8 cellular contexts compared by ENCODE assay signal in the genomic region with DNA sequence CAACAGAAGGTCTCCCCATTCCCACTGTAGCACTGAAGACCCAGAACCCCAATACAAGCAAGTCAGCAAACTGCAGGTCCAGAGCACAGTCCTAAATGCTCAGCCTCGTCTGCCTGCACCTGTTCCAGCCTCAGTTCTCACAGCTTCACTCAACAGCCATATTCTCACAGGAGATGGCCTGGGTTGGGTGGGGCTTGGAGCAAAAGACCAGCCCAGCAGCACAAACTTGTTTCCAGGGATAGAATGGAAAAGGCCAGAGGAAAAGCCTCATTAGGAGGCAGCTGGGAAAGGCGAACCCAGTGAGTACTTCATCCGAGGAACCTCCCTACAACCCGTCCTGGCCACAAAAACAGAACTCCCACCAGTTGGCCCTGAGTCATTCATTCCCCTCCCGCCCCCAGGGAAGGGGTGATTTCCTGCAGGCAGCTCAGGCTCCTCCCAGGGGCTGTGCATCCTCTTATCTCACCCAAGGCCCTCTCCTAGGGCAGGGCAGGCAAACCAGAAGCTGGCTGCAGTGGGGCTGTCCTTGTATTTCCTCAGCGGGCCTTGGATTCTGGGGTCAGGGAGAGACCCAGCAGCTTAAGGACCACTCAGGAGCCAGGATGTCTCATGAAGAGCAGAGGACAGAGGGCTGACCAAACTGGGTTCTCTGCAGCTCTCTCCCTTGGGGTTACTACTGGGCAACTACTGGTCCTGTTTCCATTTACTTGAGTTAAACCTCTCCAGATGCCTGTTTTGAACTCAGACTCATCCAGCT. TPM values are rescaled to one million over a fixed set of nuclear protein-coding genes. Genes with fewer than 3 reads are reported as not detected.
DNase-seq lines count a peak whose midpoint lies in the region; ATAC-seq and TF ChIP-seq lines count a peak whose summit lies in the region.

No MANE protein-coding gene starts in this region.

- peaks cover 21% of the 10 kb centered on the region for H3K4me1 Mint-ChIP-seq in stimulated activated naive CD8-positive, alpha-beta T cell treated with anti-CD3 and anti-CD28 coated beads, Interleukin-15, Interleukin-2, amounts not matched to agents 100 ng/mL and 50 ng/mL, for 24 hours (ENCODE audit: low read depth)

- H3K27ac Mint-ChIP-seq in stimulated activated naive CD8-positive, alpha-beta T cell treated with anti-CD3 and anti-CD28 coated beads, Interleukin-15, Interleukin-2, amounts not matched to agents 100 ng/mL and 50 ng/mL, for 24 hours = peak overlapping the region; percentile 34

- no peaks in the 10 kb centered on the region for H3K36me3 ChIP-seq in lung (ENCODE audit: control insufficient read depth in 2 of 2, insufficient read depth in 2 of 2, low read length in 2 of 2)

- TF ChIP-seq CTCF in lung (IDR thresholded peaks at IDR 0.05; ENCODE audit: control extremely low read depth, extremely low read depth) = no peak

- no peak overlapping the region for H3K4me3 Mint-ChIP-seq in stimulated activated naive CD8-positive, alpha-beta T cell treated with anti-CD3 and anti-CD28 coated beads, Interleukin-15, Interleukin-2, amounts not matched to agents 100 ng/mL and 50 ng/mL, for 24 hours

- peaks cover 0 to 4% of the 10 kb centered on the region in 2 donors for H3K9me3 ChIP-seq in lung (ENCODE audit: control insufficient read depth in 2 of 2, insufficient read depth in 1 of 2, low read length in 1 of 2)

- peak overlapping the region; percentile 25 to 68 for H3K27ac ChIP-seq in lung (ENCODE audit: low read depth in 1 of 2, low read length in 1 of 2)

- H3K4me3 ChIP-seq in lung = peak overlapping the region; percentile 1

- H3K27me3 ChIP-seq in lung (ENCODE audit: control insufficient read depth, insufficient read depth) = no peaks in the 10 kb centered on the region

- H3K36me3 Mint-ChIP-seq in stimulated activated naive CD8-positive, alpha-beta T cell treated with anti-CD3 and anti-CD28 coated beads, Interleukin-15, Interleukin-2, amounts not matched to agents 100 ng/mL and 50 ng/mL, for 24 hours (ENCODE audit: low read depth) = peaks cover 7% of the 10 kb centered on the region

- H3K9me3 Mint-ChIP-seq in stimulated activated naive CD8-positive, alpha-beta T cell treated with anti-CD3 and anti-CD28 coated beads, Interleukin-15, Interleukin-2, amounts not matched to agents 100 ng/mL and 50 ng/mL, for 24 hours = peaks cover 16% of the 10 kb centered on the region

- peaks cover 0 to 6% of the 10 kb centered on the region in 2 donors for H3K4me1 ChIP-seq in lung (ENCODE audit: control insufficient read depth in 2 of 2, insufficient read depth in 2 of 2, low read length in 2 of 2)

- H3K27me3 Mint-ChIP-seq in stimulated activated naive CD8-positive, alpha-beta T cell treated with anti-CD3 and anti-CD28 coated beads, Interleukin-15, Interleukin-2, amounts not matched to agents 100 ng/mL and 50 ng/mL, for 24 hours = no peaks in the 10 kb centered on the region

- ATAC-seq in lung (ENCODE audit: insufficient read depth, low FRiP score) = peak; percentile 82
- ATAC-seq in HG03571 (IDR thresholded peaks at IDR 0.05; ENCODE audit: unreplicated experiment) = no peak

- DNase-seq in EL = peak; percentile 90
- peak; percentile 46 for DNase-seq in NCI-H510A treated with DMSO at 0.1 percent for 48 hours (lab: John Stamatoyannopoulos, UW)
- DNase-seq in astrocyte of the hippocampus (ENCODE audit: low read depth, low spot score) = peak; percentile 53
- peak; percentile 50 for DNase-seq in lung (ENCODE audit: low spot score)
- no peak for DNase-seq in NCI-H82 treated with DMSO at 0.1 percent for 48 hours (lab: John Stamatoyannopoulos, UW; ENCODE audit: unreplicated experiment)
- DNase-seq in DMS53 (lab: John Stamatoyannopoulos, UW) = no peak

- 23 to 38% methylated on average over 6 of the region's 6 CpGs for WGBS in lung, 2 donors

RNA-seq across cellular contexts. Expression of a gene that starts 7.4 kb away (rescaled TPM):
- total RNA-seq in lung = under 1 TPM; 0.63 to 0.67 TPM
- polyA plus RNA-seq in lung = under 1 TPM; 0.12 to 0.23 TPM

RNA-seq across cellular contexts. Expression of a gene that starts 28.6 kb away (rescaled TPM):
- 1 to 10 TPM; 4.8 to 6.1 TPM for total RNA-seq in lung
- 1 to 10 TPM; 3.6 to 5.6 TPM for polyA plus RNA-seq in lung

RNA-seq across cellular contexts. Expression of a gene that starts 29.4 kb away (rescaled TPM):
- total RNA-seq in lung = 100 to 1,000 TPM in 1 of 2 donors, 10 to 100 TPM in 1; 52.3 to 133 TPM
- 10 to 100 TPM; 20.5 to 31.9 TPM for polyA plus RNA-seq in lung

RNA-seq across cellular contexts. Expression of a gene that starts 37.6 kb away (rescaled TPM):
- 100 to 1,000 TPM in 1 of 2 donors, 10 to 100 TPM in 1; 41.2 to 126 TPM for total RNA-seq in lung
- 100 to 1,000 TPM in 1 of 2 donors, 10 to 100 TPM in 1; 79.1 to 174 TPM for polyA plus RNA-seq in lung

RNA-seq across cellular contexts. Expression of a gene that starts 44.8 kb away (rescaled TPM):
- total RNA-seq in lung = 10 to 100 TPM; 10.4 to 24.7 TPM
- polyA plus RNA-seq in lung = 10 to 100 TPM; 17.2 to 25.9 TPM

Comparison
In these comparisons a context has a peak if more than half of its experiments do, and no peak if none do; other contexts are left out.
1. DNase-seq: peak in EL (single experiment), NCI-H510A treated with DMSO at 0.1 percent for 48 hours (single experiment), astrocyte of the hippocampus (single experiment) and lung (single experiment); none in NCI-H82 treated with DMSO at 0.1 percent for 48 hours (single experiment) and DMS53 (single experiment).